ENCODE assay signal across 10 cellular contexts in the genomic region with DNA sequence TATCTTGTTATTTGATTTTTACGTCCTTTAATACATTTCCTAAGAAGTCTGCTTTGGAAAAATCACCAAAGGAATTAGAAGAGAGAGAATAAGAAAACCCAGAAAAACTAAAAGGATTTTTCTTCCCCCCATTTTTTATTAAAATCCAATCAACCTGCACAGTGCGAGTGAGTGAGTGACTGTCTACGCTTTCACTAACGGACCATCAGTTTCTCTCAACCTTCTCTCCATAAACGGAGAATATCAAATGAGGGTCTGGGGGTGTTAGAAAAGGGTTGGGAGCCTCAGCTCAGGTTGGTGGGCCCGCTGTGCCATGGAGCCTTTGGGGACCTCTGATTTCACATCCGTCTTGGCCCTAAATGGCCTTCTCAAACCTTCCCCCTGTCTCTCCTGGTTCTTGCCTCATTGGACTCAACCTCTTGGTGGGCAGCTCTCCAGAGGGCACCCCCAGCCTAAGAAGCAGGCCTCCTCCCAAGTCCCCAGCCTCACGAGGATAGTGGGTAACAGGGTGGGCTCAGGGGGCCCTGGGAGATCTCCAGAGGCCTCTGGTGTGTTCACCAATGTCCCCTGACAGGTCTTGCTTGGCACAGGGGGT. TPM values are rescaled to one million over a fixed set of nuclear protein-coding genes. Genes with fewer than 3 reads are reported as not detected.
DNase-seq lines count a peak whose midpoint lies in the region; ATAC-seq and TF ChIP-seq lines count a peak whose summit lies in the region.
"Had no signal": no experiment of that assay in that cellular context is flagged by ENCODE, and none has a peak within 500 bp of the region (broad histone marks: within the 10 kb centered on the region; RNA-seq: fewer than 3 reads in every experiment).

No MANE protein-coding gene starts in this region.

- H3K27me3 Mint-ChIP-seq in dendritic cell treated with granulocyte-macrophage colony-stimulating factor and Interleukin-4, amounts not matched to agents 40 ng/mL and 50 ng/mL, for 4 days: peaks cover 25% of the 10 kb centered on the region

- DNase-seq in HL-60 (ENCODE audit: low read depth in 1 of 2, low spot score in 1 of 2) (no peak), neuronal stem cell (ENCODE audit: low spot score) (no peak), NCI-H82 treated with DMSO at 0.1 percent for 48 hours (lab: John Stamatoyannopoulos, UW; ENCODE audit: unreplicated experiment) (no peak), pons (ENCODE audit: low spot score) (no peak)
- DNase-seq: kidney glomerular epithelial cell, NCI-H1436 treated with DMSO at 0.1 percent for 48 hours had no signal

- no peak overlapping the region for H3K14ac ChIP-seq in neuronal stem cell (ENCODE audit: low read length)

- H3K4me3 ChIP-seq in BLaER1 (peak overlapping the region; percentile 83), HL-60 (replicated peaks; ENCODE audit: insufficient read depth, low read length) (no peak overlapping the region), neuronal stem cell (ENCODE audit: low read length in 2 of 2) (peak overlapping the region in 1 of 2 donors; percentile 72)

- H4K8ac ChIP-seq in neuronal stem cell (ENCODE audit: low read depth, low read length): no peak overlapping the region

- no peak overlapping the region for H4K91ac ChIP-seq in neuronal stem cell (ENCODE audit: low read depth, low read length, poor library complexity)

- H3K27me3 ChIP-seq in BLaER1 (no peaks in the 10 kb centered on the region), HL-60 (ENCODE audit: insufficient read depth, poor library complexity, severe bottlenecking) (no peaks in the 10 kb centered on the region), neuronal stem cell (ENCODE audit: control insufficient read depth in 3 of 3, insufficient read depth in 3 of 3, low read depth in 1 of 3, low read length in 3 of 3) (peaks cover 0 to 3% (median 0%) of the 10 kb centered on the region in 3 experiments)

- no peak overlapping the region for H3K27ac ChIP-seq in BLaER1
- peak overlapping the region; percentile 43 for H3K27ac ChIP-seq in HL-60 (replicated peaks)
- H3K27ac ChIP-seq in neuronal stem cell (replicated peaks; ENCODE audit: low read length): no peak overlapping the region

- intact Hi-C loops in dendritic cell treated with granulocyte-macrophage colony-stimulating factor and Interleukin-4, amounts not matched to agents 40 ng/mL and 50 ng/mL, for 4 days (cut with micrococcal nuclease): no loop called here

- no peak overlapping the region for H2BK120ac ChIP-seq in neuronal stem cell (ENCODE audit: low read depth, low read length)

- H2BK15ac ChIP-seq in neuronal stem cell (ENCODE audit: low read length): peak overlapping the region; percentile 69

- no peaks in the 10 kb centered on the region for H3K9me3 ChIP-seq in BLaER1
- no peaks in the 10 kb centered on the region for H3K9me3 ChIP-seq in neuronal stem cell (replicated peaks in 1 of 2; ENCODE audit: control insufficient read depth in 2 of 2, insufficient read depth in 1 of 2, low read depth in 1 of 2, low read length in 2 of 2)

- H2BK5ac ChIP-seq in neuronal stem cell (ENCODE audit: low read length): no peak overlapping the region

- H3K4me1 ChIP-seq in BLaER1: peaks cover 36% of the 10 kb centered on the region
- H3K4me1 ChIP-seq in neuronal stem cell (ENCODE audit: control insufficient read depth in 2 of 2, insufficient read depth in 1 of 2, low read depth in 1 of 2, low read length in 2 of 2): peaks cover 3 to 8% of the 10 kb centered on the region in 2 donors

- H3K36me3 Mint-ChIP-seq in dendritic cell treated with granulocyte-macrophage colony-stimulating factor and Interleukin-4, amounts not matched to agents 40 ng/mL and 50 ng/mL, for 4 days (ENCODE audit: low read depth): peaks cover 6% of the 10 kb centered on the region

- no CpG with 5 or more reads among the region's 8 CpGs for WGBS in neuronal stem cell (ENCODE audit: extremely low coverage in 2 of 2, insufficient read length in 2 of 2, insufficient replicate concordance in 1 of 2), 2 donors

- TF ChIP-seq CTCF in HL-60 (IDR thresholded peaks at IDR 0.05; ENCODE audit: insufficient read depth, low read length): no peak

- H3K9ac ChIP-seq in BLaER1 (no peak overlapping the region; the same call in 1 of the 2 replicates), neuronal stem cell (ENCODE audit: low read depth, low read length, poor library complexity) (no peak overlapping the region)

- H3K36me3 ChIP-seq in BLaER1: peaks cover 21% of the 10 kb centered on the region
- H3K36me3 ChIP-seq in neuronal stem cell (replicated peaks in 1 of 2; ENCODE audit: control insufficient read depth in 2 of 2, insufficient read depth in 2 of 2, low read length in 2 of 2): peaks cover 6 to 24% of the 10 kb centered on the region in 2 donors

- H3K79me1 ChIP-seq in neuronal stem cell (ENCODE audit: low read depth, low read length): peaks cover 3% of the 10 kb centered on the region

- H3K4me2 ChIP-seq in BLaER1 (peak overlapping the region; percentile 92), neuronal stem cell (ENCODE audit: insufficient read depth, low read length, poor library complexity, severe bottlenecking) (peak overlapping the region; percentile 64)

- no peak overlapping the region for H3K4ac ChIP-seq in neuronal stem cell (ENCODE audit: low read length)

- peak overlapping the region; percentile 41 for H2AK5ac ChIP-seq in neuronal stem cell (ENCODE audit: low read depth, low read length)

- peaks cover 19% of the 10 kb centered on the region for H3K4me1 Mint-ChIP-seq in dendritic cell treated with granulocyte-macrophage colony-stimulating factor and Interleukin-4, amounts not matched to agents 40 ng/mL and 50 ng/mL, for 4 days (ENCODE audit: low read depth)

- H2BK12ac ChIP-seq in neuronal stem cell (ENCODE audit: low read length): no peak overlapping the region

- peak overlapping the region; percentile 62 for H3K4me3 Mint-ChIP-seq in dendritic cell treated with granulocyte-macrophage colony-stimulating factor and Interleukin-4, amounts not matched to agents 40 ng/mL and 50 ng/mL, for 4 days

- peak overlapping the region; percentile 61 for H3K18ac ChIP-seq in neuronal stem cell (ENCODE audit: low read length)

- H4K20me1 ChIP-seq in BLaER1: peaks cover 34% of the 10 kb centered on the region

- no peaks in the 10 kb centered on the region for H3K9me3 Mint-ChIP-seq in dendritic cell treated with granulocyte-macrophage colony-stimulating factor and Interleukin-4, amounts not matched to agents 40 ng/mL and 50 ng/mL, for 4 days

- peak overlapping the region; percentile 76 for H3K23ac ChIP-seq in neuronal stem cell (ENCODE audit: low read depth, low read length, poor library complexity)

- no peak for ATAC-seq in GM19395 (IDR thresholded peaks at IDR 0.05; ENCODE audit: unreplicated experiment)
- no peak for ATAC-seq in GM21825 (IDR thresholded peaks at IDR 0.05; ENCODE audit: unreplicated experiment)

- peak overlapping the region; percentile 92 for H2AFZ ChIP-seq in neuronal stem cell (ENCODE audit: low read length)

- H3K27ac Mint-ChIP-seq in dendritic cell treated with granulocyte-macrophage colony-stimulating factor and Interleukin-4, amounts not matched to agents 40 ng/mL and 50 ng/mL, for 4 days: no peak overlapping the region

RNA-seq across cellular contexts. Expression of gene LRP3, which starts 0.8 kb away (rescaled TPM):
- 42.5 TPM for polyA plus RNA-seq in neuronal stem cell (2013, experiment 1 of 2)
- 38.5 TPM for polyA plus RNA-seq in neuronal stem cell (2013, experiment 2 of 2)

RNA-seq across cellular contexts. Expression of gene SLC7A10, which starts 32.3 kb away (rescaled TPM):
- polyA plus RNA-seq in neuronal stem cell (2013, experiment 1 of 2): 1.1 TPM
- 0.97 TPM for polyA plus RNA-seq in neuronal stem cell (2013, experiment 2 of 2)
